Comparison of ENCODE assay signal across 23 cellular contexts in the genomic region with DNA sequence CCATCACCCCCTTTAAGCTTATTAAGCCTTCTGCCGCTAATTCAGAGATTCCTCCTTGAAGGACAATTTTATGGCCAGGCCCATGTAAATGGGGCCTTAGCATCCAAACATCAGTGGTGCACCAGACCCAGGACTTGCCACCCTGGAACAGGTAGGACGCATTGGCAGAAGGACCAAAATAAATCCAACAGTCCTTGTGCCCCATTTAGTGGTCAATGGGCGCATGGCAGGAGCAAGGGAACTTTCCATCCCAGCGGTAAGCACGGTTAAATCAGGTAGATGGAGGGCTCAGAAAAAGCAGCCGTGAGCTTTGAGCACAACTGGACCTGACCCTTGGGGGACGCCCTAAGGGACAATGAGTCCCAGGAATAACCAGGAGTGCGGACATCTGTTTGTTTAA.
DNase-seq lines count a peak whose midpoint lies in the region; ATAC-seq, FAIRE-seq and TF ChIP-seq lines count a peak whose summit lies in the region.
"Had no signal": no experiment of that assay in that cellular context is flagged by ENCODE, and none has a peak within 500 bp of the region (broad histone marks: within the 10 kb centered on the region; RNA-seq: fewer than 3 reads in every experiment).

No MANE protein-coding gene starts in this region.

- TF ChIP-seq CTCF in H9 (conservative IDR thresholded peaks at IDR 0.05): peak; percentile 17; the same call in 1 of the 3 replicates
- no peak for TF ChIP-seq CTCF in WERI-Rb-1 (IDR thresholded peaks at IDR 0.05; ENCODE audit: low read depth, low read length)
- peak in 2 of 3 experiments; percentile 22 to 52; a peak in 2 of 4 replicates for TF ChIP-seq CTCF in H1 (IDR thresholded peaks at IDR 0.05; ENCODE audit: control extremely low read depth in 1 of 3, insufficient read depth in 1 of 3, low read depth in 1 of 3, low read length in 3 of 3)
- TF ChIP-seq CTCF in vagina (IDR thresholded peaks at IDR 0.05): no peak

- H3K4me2 ChIP-seq in H9 (ENCODE audit: insufficient read depth, insufficient read length, low read length) (no peak overlapping the region), H1 (ENCODE audit: insufficient read depth in 1 of 2, low read depth in 2 of 2, low read length in 2 of 2) (no peak overlapping the region), mesenchymal stem cell (ENCODE audit: low read length, poor library complexity, severe bottlenecking) (no peak overlapping the region)
- H3K4me2 ChIP-seq: BLaER1, GM23338 had no signal

- POLR2A ChIA-PET in H1 (lab: Charles Lee; ENCODE audit: partially characterized antibody): no interaction called here

- TF ChIP-seq EP300 in H1 (IDR thresholded peaks at IDR 0.05; ENCODE audit: borderline replicate concordance in 1 of 2, low read depth in 2 of 2, low read length in 2 of 2): no peak

- H2BK20ac ChIP-seq in H9 (ENCODE audit: low read depth, low read length, poor library complexity, severe bottlenecking): no peak overlapping the region
- no peak overlapping the region for H2BK20ac ChIP-seq in H1 (ENCODE audit: low read length)

- H3K79me2 ChIP-seq in H9 (ENCODE audit: insufficient read depth, low read length) (no peaks in the 10 kb centered on the region), H1 (ENCODE audit: control insufficient read depth in 1 of 2, insufficient read depth in 2 of 2, low read length in 2 of 2) (no peaks in the 10 kb centered on the region)

- TF ChIP-seq POLR2A in H1 (IDR thresholded peaks at IDR 0.05; ENCODE audit: control extremely low read depth in 1 of 2, low read depth in 2 of 2, low read length in 2 of 2) (no peak), vagina (IDR thresholded peaks at IDR 0.05) (no peak)

- H3K27ac ChIP-seq in H9 (ENCODE audit: insufficient read length, low read depth, low read length) (no peak overlapping the region), WERI-Rb-1 (peak overlapping the region; percentile 22; the same call in 1 of the 2 replicates), H1 (ENCODE audit: low read depth, low read length) (no peak overlapping the region), mesenchymal stem cell (ENCODE audit: low read length, poor library complexity, severe bottlenecking) (no peak overlapping the region), vagina (no peak overlapping the region)
- H3K27ac ChIP-seq: 22Rv1, BLaER1, C4-2B had no signal

- H3K4me3 Mint-ChIP-seq in H9: no peak overlapping the region
- H3K4me3 Mint-ChIP-seq: B cell; CD4-positive, CD25-positive, alpha-beta regulatory T cell; CD8-positive, alpha-beta T cell; GM23338 had no signal

- no peak overlapping the region for H3K23ac ChIP-seq in H9 (ENCODE audit: insufficient read length, low read depth, low read length)
- H3K23ac ChIP-seq in H1 (ENCODE audit: insufficient read length): no peak overlapping the region
- H3K23ac ChIP-seq in mesenchymal stem cell (ENCODE audit: low read length in 2 of 2): no peak overlapping the region

- FAIRE-seq in H1 (lab: Jason Lieb, UNC): no peak
- FAIRE-seq: A204.1, G401.6, GM12892, H54 had no signal

- no peaks in the 10 kb centered on the region for H4K20me1 ChIP-seq in H9 (ENCODE audit: control insufficient read depth, insufficient read depth, insufficient read length)
- H4K20me1 ChIP-seq in H1 (replicated peaks in 1 of 2; ENCODE audit: control insufficient read depth in 1 of 2, insufficient read depth in 2 of 2, low read length in 2 of 2): no peaks in the 10 kb centered on the region
- H4K20me1 ChIP-seq: BLaER1 had no signal

- H3K14ac ChIP-seq in H9 (ENCODE audit: insufficient read depth, low read length): no peak overlapping the region
- no peak overlapping the region for H3K14ac ChIP-seq in H1 (ENCODE audit: insufficient read length)
- H3K14ac ChIP-seq in mesenchymal stem cell (ENCODE audit: low read length in 2 of 2): no peak overlapping the region

- no peak overlapping the region for H3T11ph ChIP-seq in H9 (ENCODE audit: low read length)

- no peak overlapping the region for H2AK5ac ChIP-seq in H9 (ENCODE audit: insufficient read length, low read length)
- H2AK5ac ChIP-seq in H1 (ENCODE audit: low read depth, low read length): no peak overlapping the region
- no peak overlapping the region for H2AK5ac ChIP-seq in mesenchymal stem cell (ENCODE audit: low read length, severe bottlenecking)

- no peak overlapping the region for H3K27ac Mint-ChIP-seq in H9
- H3K27ac Mint-ChIP-seq: B cell; CD4-positive, CD25-positive, alpha-beta regulatory T cell; CD8-positive, alpha-beta T cell; GM23338 had no signal

- DNase-seq in H9 (no peak), WERI-Rb-1 (peak; percentile 52), H1 (ENCODE audit: low read depth in 1 of 2, low spot score in 2 of 2) (no peak), mesenchymal stem cell (no peak), vagina (ENCODE audit: extremely low spot score in 2 of 2) (no peak), cerebellum (ENCODE audit: low spot score) (no peak), NCI-H2081 treated with DMSO at 0.1 percent for 48 hours (lab: John Stamatoyannopoulos, UW) (no peak)
- DNase-seq: CD4-positive, CD25-positive, alpha-beta regulatory T cell; CD8-positive, alpha-beta T cell; DMS153; DND-41; HCEC 1CT had no signal

- H2BK12ac ChIP-seq in H9 (ENCODE audit: insufficient read length, low read depth, low read length) (no peak overlapping the region), H1 (ENCODE audit: low read depth, low read length) (no peak overlapping the region), mesenchymal stem cell (ENCODE audit: low read length in 2 of 2) (no peak overlapping the region)

- H3K4me1 ChIP-seq in H9 (ENCODE audit: insufficient read depth, low read length) (no peaks in the 10 kb centered on the region), H1 (replicated peaks in 1 of 4; ENCODE audit: control insufficient read depth in 3 of 4, insufficient read depth in 4 of 4, low read length in 3 of 4) (no peaks in the 10 kb centered on the region), mesenchymal stem cell (ENCODE audit: control insufficient read depth, insufficient read depth, low read depth, low read length) (no peaks in the 10 kb centered on the region), vagina (no peaks in the 10 kb centered on the region)
- H3K4me1 ChIP-seq: BLaER1, Caco-2 had no signal

- H3K23me2 ChIP-seq in H9 (ENCODE audit: insufficient read length, low read depth, low read length, poor library complexity, severe bottlenecking): no peaks in the 10 kb centered on the region
- H3K23me2 ChIP-seq in H1 (ENCODE audit: low read depth, low read length): no peaks in the 10 kb centered on the region

- H3K18ac ChIP-seq in H9 (ENCODE audit: insufficient read length, low read depth, low read length): no peak overlapping the region
- no peak overlapping the region for H3K18ac ChIP-seq in H1 (ENCODE audit: extremely low read depth, low read length)
- no peak overlapping the region for H3K18ac ChIP-seq in mesenchymal stem cell (ENCODE audit: low read depth in 1 of 2, low read length in 2 of 2)

- no peaks in the 10 kb centered on the region; the same call in 1 of the 2 replicates for H3K27me3 Mint-ChIP-seq in H9 (ENCODE audit: low read depth)
- H3K27me3 Mint-ChIP-seq: B cell; CD4-positive, CD25-positive, alpha-beta regulatory T cell had no signal

- H3K4me3 ChIP-seq in WERI-Rb-1 (ENCODE audit: low read depth, low read length) (no peak overlapping the region), H1 (ENCODE audit: extremely low read depth in 1 of 4, insufficient read depth in 2 of 4, low read depth in 3 of 4, low read length in 4 of 4) (no peak overlapping the region), mesenchymal stem cell (ENCODE audit: insufficient read depth in 1 of 2, low read depth in 1 of 2, low read length in 2 of 2) (no peak overlapping the region), vagina (no peak overlapping the region)
- H3K4me3 ChIP-seq: BLaER1, GM23338 had no signal

- TF ChIP-seq RAD21 in H1 (IDR thresholded peaks at IDR 0.05 in 1 of 2, conservative IDR thresholded peaks at IDR 0.05 in 1 of 2; ENCODE audit: low read depth in 2 of 2, low read length in 2 of 2): peak; percentile 58 to 64

- H2AFZ ChIP-seq in H9 (ENCODE audit: low read length): no peak overlapping the region
- H2AFZ ChIP-seq in H1 (ENCODE audit: low read length): no peak overlapping the region
- H2AFZ ChIP-seq in mesenchymal stem cell (ENCODE audit: low read depth, low read length): no peak overlapping the region
- H2AFZ ChIP-seq: GM23338 had no signal

- intact Hi-C loops in vagina (cut with DNase I): no loop called here

- H3K27me3 ChIP-seq in H9 (ENCODE audit: insufficient read depth, low read length) (no peaks in the 10 kb centered on the region), WERI-Rb-1 (ENCODE audit: insufficient read depth, low read depth, severe bottlenecking) (no peaks in the 10 kb centered on the region), H1 (replicated peaks in 1 of 4; ENCODE audit: control insufficient read depth in 3 of 4, extremely low read depth in 1 of 4, insufficient read depth in 3 of 4, low read length in 3 of 4) (peaks cover 0 to 1% (median 0%) of the 10 kb centered on the region in 4 experiments; a peak in 1 of 7 replicates), mesenchymal stem cell (ENCODE audit: control insufficient read depth in 1 of 2, insufficient read depth in 1 of 2, low read length in 2 of 2) (no peaks in the 10 kb centered on the region), vagina (no peaks in the 10 kb centered on the region)
- H3K27me3 ChIP-seq: BLaER1 had no signal

- peaks cover 0 to 3% (median 0%) of the 10 kb centered on the region in 3 experiments; a peak in 2 of 7 replicates for H3K36me3 Mint-ChIP-seq in H9 (ENCODE audit: insufficient read depth in 1 of 3, low read depth in 3 of 3)
- H3K36me3 Mint-ChIP-seq: CD4-positive, CD25-positive, alpha-beta regulatory T cell; CD8-positive, alpha-beta T cell had no signal

- ATAC-seq in HG03565 (IDR thresholded peaks at IDR 0.05; ENCODE audit: unreplicated experiment): no peak
- ATAC-seq: CD8-positive, alpha-beta T cell had no signal

- H3K36me3 ChIP-seq in WERI-Rb-1: no peaks in the 10 kb centered on the region
- no peaks in the 10 kb centered on the region for H3K36me3 ChIP-seq in H1 (ENCODE audit: control insufficient read depth in 2 of 4, insufficient read depth in 4 of 4, low read length in 3 of 4)
- no peaks in the 10 kb centered on the region for H3K36me3 ChIP-seq in mesenchymal stem cell (ENCODE audit: control insufficient read depth in 1 of 2, insufficient read depth in 2 of 2, low read depth in 1 of 2, low read length in 2 of 2)
- H3K36me3 ChIP-seq in vagina: no peaks in the 10 kb centered on the region
- H3K36me3 ChIP-seq: BLaER1 had no signal

- H3K79me1 ChIP-seq in H9 (ENCODE audit: insufficient read depth, low read depth, low read length, poor library complexity, severe bottlenecking) (no peaks in the 10 kb centered on the region), H1 (ENCODE audit: low read depth, low read length) (no peaks in the 10 kb centered on the region), mesenchymal stem cell (replicated peaks; ENCODE audit: low read length, poor library complexity, severe bottlenecking) (no peaks in the 10 kb centered on the region)

- no peak overlapping the region for H3K4ac ChIP-seq in H9 (ENCODE audit: low read depth, low read length)
- H3K4ac ChIP-seq in H1 (replicated peaks; ENCODE audit: insufficient read length, low read depth, low read length): no peak overlapping the region
- no peak overlapping the region for H3K4ac ChIP-seq in mesenchymal stem cell (ENCODE audit: low read depth in 1 of 2, low read length in 2 of 2)

- WGBS in H9 (ENCODE audit: extremely low coverage, insufficient read length, low lambda C conversion rate): no CpG with 5 or more reads among the region's 8 CpGs
- 70% methylated on average over 8 of the region's 8 CpGs; no CpG with 5 or more reads in 1 of the 2 experiments for WGBS in H1 (ENCODE audit: extremely low coverage in 1 of 2, insufficient coverage in 1 of 2, insufficient read length in 1 of 2, insufficient replicate concordance in 2 of 2, low coverage in 1 of 2, low lambda C conversion rate in 2 of 2, missing lambda C conversion rate in 1 of 2), 2 experiments
- 55% methylated on average over 8 of the region's 8 CpGs for WGBS in mesenchymal stem cell

- H2BK15ac ChIP-seq in H9 (ENCODE audit: low read depth, low read length) (no peak overlapping the region), H1 (ENCODE audit: low read length) (no peak overlapping the region), mesenchymal stem cell (ENCODE audit: low read depth, poor library complexity, severe bottlenecking) (no peak overlapping the region)

- H3K56ac ChIP-seq in H9 (ENCODE audit: insufficient read length, low read depth, low read length): no peak overlapping the region
- H3K56ac ChIP-seq in H1 (replicated peaks; ENCODE audit: insufficient read length, low read depth, low read length): no peak overlapping the region

- H3K9me3 ChIP-seq in H9 (ENCODE audit: control insufficient read depth, low read depth, low read length) (no peaks in the 10 kb centered on the region), WERI-Rb-1 (ENCODE audit: severe bottlenecking) (peaks cover 3% of the 10 kb centered on the region), H1 (ENCODE audit: insufficient read depth in 2 of 2, low read depth in 1 of 2, low read length in 1 of 2) (no peaks in the 10 kb centered on the region), mesenchymal stem cell (ENCODE audit: control insufficient read depth, low read length) (peaks cover 16% of the 10 kb centered on the region), vagina (no peaks in the 10 kb centered on the region)
- H3K9me3 ChIP-seq: BLaER1, Caco-2 had no signal

- H3K4me1 Mint-ChIP-seq in H9: 0 out of 4 replicates have a peak, but pooled peaks cover 2 to 3% of the 10 kb centered on the region in 2 experiments
- H3K4me1 Mint-ChIP-seq: B cell; CD4-positive, CD25-positive, alpha-beta regulatory T cell had no signal

- CTCF ChIA-PET in H1 (lab: Charles Lee; ENCODE audit: partially characterized antibody): interaction anchor here (1.1 to 1.4 kb wide), 2 partner anchors 425 to 516 kb away, joined by 3 to 4 read pairs; no protein-coding TSS in a partner anchor

- H4K8ac ChIP-seq in H9 (replicated peaks; ENCODE audit: insufficient read length, low read depth, low read length) (no peak overlapping the region), H1 (ENCODE audit: extremely low read depth, insufficient read depth, low read length) (no peak overlapping the region), mesenchymal stem cell (ENCODE audit: low read length) (peak overlapping the region; percentile 23)

- peaks cover 0 to 2% of the 10 kb centered on the region in 2 experiments; a peak in 2 of 5 replicates for H3K9me3 Mint-ChIP-seq in H9

- H3K9ac ChIP-seq in H9 (ENCODE audit: extremely low read depth, insufficient read length, low read length) (no peak overlapping the region), H1 (replicated peaks in 1 of 4; ENCODE audit: extremely low read depth in 1 of 4, low read depth in 3 of 4, low read length in 3 of 4) (no peak overlapping the region), mesenchymal stem cell (ENCODE audit: low read length) (no peak overlapping the region)
- H3K9ac ChIP-seq: BLaER1 had no signal

- no peak overlapping the region for H4K5ac ChIP-seq in H9 (ENCODE audit: insufficient read length, low read depth, low read length)
- H4K5ac ChIP-seq in H1 (ENCODE audit: insufficient read length, low read depth, low read length): no peak overlapping the region

- H4K91ac ChIP-seq in H9 (ENCODE audit: insufficient read length, low read depth, low read length) (no peak overlapping the region), H1 (replicated peaks; ENCODE audit: insufficient read length, low read length) (no peak overlapping the region), mesenchymal stem cell (ENCODE audit: low read length) (no peak overlapping the region)

- H2BK120ac ChIP-seq in H9 (ENCODE audit: low read depth, low read length, poor library complexity, severe bottlenecking) (no peak overlapping the region), H1 (replicated peaks; ENCODE audit: low read depth, low read length) (no peak overlapping the region), mesenchymal stem cell (ENCODE audit: low read depth, low read length) (no peak overlapping the region)

- H2BK5ac ChIP-seq in H9 (ENCODE audit: insufficient read length, low read length): no peak overlapping the region
- H2BK5ac ChIP-seq in H1 (ENCODE audit: low read depth, low read length): no peak overlapping the region
- no peak overlapping the region for H2BK5ac ChIP-seq in mesenchymal stem cell (ENCODE audit: low read depth, low read length, poor library complexity, severe bottlenecking)

Comparison
In these comparisons a context has a peak if more than half of its experiments do, and no peak if none do; other contexts are left out.
1. CTCF ChIP-seq: peak in H9 (single experiment) and H1 (2 of 3); none in WERI-Rb-1 (single experiment) and vagina (0 of 3).